ENCODE assay signal across 23 cellular contexts in genomic region chr17:73598131-73598680, GRCh38. TPM values are rescaled to one million over a fixed set of nuclear protein-coding genes. Genes with fewer than 3 reads are reported as not detected.
DNase-seq lines count a peak whose midpoint lies in the region; ATAC-seq, FAIRE-seq and TF ChIP-seq lines count a peak whose summit lies in the region.
"Had no signal": no experiment of that assay in that cellular context is flagged by ENCODE, and none has a peak within 500 bp of the region (broad histone marks: within the 10 kb centered on the region; RNA-seq: fewer than 3 reads in every experiment).

No MANE protein-coding gene starts in this region.

- ATAC-seq in T-helper 17 cell = no peak
- no peak for ATAC-seq in GM21737 (IDR thresholded peaks at IDR 0.05; ENCODE audit: unreplicated experiment)
- no peak for ATAC-seq in GM21723 (IDR thresholded peaks at IDR 0.05; ENCODE audit: unreplicated experiment)
- ATAC-seq: HepG2 had no signal

- peak overlapping the region in 2 of 11 experiments; percentile 16 to 29; a peak in 2 of 22 replicates for H3K9ac ChIP-seq in BLaER1 treated with 17β-estradiol and CSF1 and Interleukin-3, amounts not matched to agents 10 nM and 100 nM
- no peak overlapping the region for H3K9ac ChIP-seq in neural progenitor cell
- H3K9ac ChIP-seq: KMS-11 had no signal

- no peak overlapping the region for H3K4me3 ChIP-seq in BLaER1 treated with 17β-estradiol and CSF1 and Interleukin-3, amounts not matched to agents 10 nM and 100 nM
- no peak overlapping the region for H3K4me3 ChIP-seq in neural progenitor cell
- H3K4me3 ChIP-seq: Peyer's patch had no signal

- FAIRE-seq in D721Med (lab: Jason Lieb, UNC) = no peak
- FAIRE-seq: GM19239, HepG2 had no signal

- H3K4me3 Mint-ChIP-seq in T-helper 17 cell (no peak overlapping the region), neural progenitor cell (no peak overlapping the region)

- no peaks in the 10 kb centered on the region for H4K20me1 ChIP-seq in BLaER1 treated with 17β-estradiol and CSF1 and Interleukin-3, amounts not matched to agents 10 nM and 100 nM
- peaks cover 68% of the 10 kb centered on the region for H4K20me1 ChIP-seq in neural progenitor cell (ENCODE audit: low read depth)

- H3K36me3 Mint-ChIP-seq in T-helper 17 cell (ENCODE audit: low read depth) = no peaks in the 10 kb centered on the region
- H3K36me3 Mint-ChIP-seq in neural progenitor cell = peaks cover 11% of the 10 kb centered on the region

- H3K4me1 ChIP-seq in BLaER1 treated with 17β-estradiol and CSF1 and Interleukin-3, amounts not matched to agents 10 nM and 100 nM = peaks cover 4 to 76% (median 66%) of the 10 kb centered on the region in 10 experiments; a peak in 19 of 20 replicates
- peaks cover 18% of the 10 kb centered on the region for H3K4me1 ChIP-seq in neural progenitor cell
- H3K4me1 ChIP-seq: Caco-2 had no signal

- H2AFZ ChIP-seq in neural progenitor cell (replicated peaks) = no peak overlapping the region

- H3K27ac ChIP-seq in BLaER1 treated with 17β-estradiol and CSF1 and Interleukin-3, amounts not matched to agents 10 nM and 100 nM = no peak overlapping the region; a peak in 1 of 22 replicates
- H3K27ac ChIP-seq in neural progenitor cell = no peak overlapping the region
- H3K27ac ChIP-seq: KMS-11, Peyer's patch had no signal

- H3K27me3 Mint-ChIP-seq in T-helper 17 cell (no peaks in the 10 kb centered on the region), neural progenitor cell (ENCODE audit: insufficient read depth, low read depth) (peaks cover 7% of the 10 kb centered on the region)

- no peaks in the 10 kb centered on the region for H3K27me3 ChIP-seq in BLaER1 treated with 17β-estradiol and CSF1 and Interleukin-3, amounts not matched to agents 10 nM and 100 nM
- no peaks in the 10 kb centered on the region for H3K27me3 ChIP-seq in neural progenitor cell
- H3K27me3 ChIP-seq: Peyer's patch had no signal

- H3K36me3 ChIP-seq in BLaER1 treated with 17β-estradiol and CSF1 and Interleukin-3, amounts not matched to agents 10 nM and 100 nM = peaks cover 0 to 5% (median 0%) of the 10 kb centered on the region in 11 experiments; a peak in 5 of 22 replicates
- no peaks in the 10 kb centered on the region for H3K36me3 ChIP-seq in neural progenitor cell
- H3K36me3 ChIP-seq: Peyer's patch had no signal

- peak overlapping the region; percentile 54 for H3K27ac Mint-ChIP-seq in T-helper 17 cell
- peak overlapping the region; percentile 33 for H3K27ac Mint-ChIP-seq in neural progenitor cell

- H3K79me2 ChIP-seq in neural progenitor cell (ENCODE audit: low read depth) = peaks cover 68% of the 10 kb centered on the region

- H3K4me1 Mint-ChIP-seq in T-helper 17 cell (peaks cover 21% of the 10 kb centered on the region), neural progenitor cell (peaks cover 60% of the 10 kb centered on the region)

- peaks cover 2% of the 10 kb centered on the region for H3K9me3 Mint-ChIP-seq in neural progenitor cell

- peaks cover 8 to 19% (median 14%) of the 10 kb centered on the region in 11 experiments for H3K9me3 ChIP-seq in BLaER1 treated with 17β-estradiol and CSF1 and Interleukin-3, amounts not matched to agents 10 nM and 100 nM (replicated peaks in 1 of 11)
- no peaks in the 10 kb centered on the region for H3K9me3 ChIP-seq in T-helper 17 cell (ENCODE audit: control insufficient read depth, low read length, poor library complexity, severe bottlenecking)
- no peaks in the 10 kb centered on the region for H3K9me3 ChIP-seq in neural progenitor cell (ENCODE audit: low read depth)
- H3K9me3 ChIP-seq: Caco-2, Peyer's patch had no signal

- peak overlapping the region in 9 of 11 experiments; percentile 12 to 98 (median 58); a peak in 15 of 22 replicates for H3K4me2 ChIP-seq in BLaER1 treated with 17β-estradiol and CSF1 and Interleukin-3, amounts not matched to agents 10 nM and 100 nM
- no peak overlapping the region for H3K4me2 ChIP-seq in neural progenitor cell
- H3K4me2 ChIP-seq: KMS-11 had no signal

- no peaks in the 10 kb centered on the region for H3F3A ChIP-seq in neural progenitor cell (ENCODE audit: low read depth)

- DNase-seq in D721Med (ENCODE audit: insufficient read length, low spot score) (peak; percentile 13), T-helper 17 cell (no peak), neural progenitor cell (ENCODE audit: low spot score) (no peak), amygdala (lab: John Stamatoyannopoulos, UW) (no peak)
- DNase-seq in stimulated activated naive CD4-positive, alpha-beta T cell treated with Interleukin-2 at 50 U/mL for 16 hours (lab: John Stamatoyannopoulos, UW) = no peak
- DNase-seq: C1 segment of cervical spinal cord, Caco-2, DMS53, H7, NCI-H1105 treated with DMSO at 0.1 percent for 48 hours, NCI-H1694 treated with DMSO at 0.1 percent for 48 hours, NCI-H2107, NCI-H2227 treated with DMSO at 0.1 percent for 48 hours, NCI-H524, Peyer's patch, Right ventricle myocardium superior had no signal

- TF ChIP-seq CTCF in D721Med (IDR thresholded peaks at IDR 0.05; ENCODE audit: insufficient read depth, missing control alignments) = no peak
- no peak for TF ChIP-seq CTCF in neural progenitor cell (IDR thresholded peaks at IDR 0.05)

RNA-seq across cellular contexts. Expression of gene SDK2, which starts 46.0 kb away (rescaled TPM):
- total RNA-seq in T-helper 17 cell = 1 to 10 TPM; 1.4 TPM
- total RNA-seq in neural progenitor cell (ENCODE audit: low replicate concordance) = 15.3 and 39.9 TPM in 2 replicates
- total RNA-seq: HepG2, MCF 10A had no signal
